8 cellular contexts compared by ENCODE assay signal in genomic region chr6:75602164-75602896, GRCh38. TPM values are rescaled to one million over a fixed set of nuclear protein-coding genes. Genes with fewer than 3 reads are reported as not detected.
A peak's percentile ranks its signal among the peaks of the same experiment; 100 is the strongest.
DNase-seq lines count a peak whose midpoint lies in the region; ATAC-seq, FAIRE-seq and TF ChIP-seq lines count a peak whose summit lies in the region.

No MANE protein-coding gene starts in this region.

- DNase-seq in A673 (ENCODE audit: low spot score) (peak; percentile 73), GM18507 (ENCODE audit: extremely low spot score, insufficient read length, low read depth) (no peak), NCI-H460 (ENCODE audit: extremely low read depth, low read depth) (peak; percentile 1), activated T-cell treated with anti-CD3 and anti-CD28 coated beads for 4 hours (peak; percentile 60)
- DNase-seq in stimulated activated naive CD8-positive, alpha-beta T cell treated with anti-CD3 and anti-CD28 coated beads, Interleukin-15, amount 100 ng/mL, for 72 hours = peak; percentile 72 to 73

- peak overlapping the region; percentile 100 for H3K27ac ChIP-seq in A673 (ENCODE audit: low read depth, low read length, poor library complexity, severe bottlenecking)

- H3K9me3 Mint-ChIP-seq in nephron = no peaks in the 10 kb centered on the region
- no peaks in the 10 kb centered on the region for H3K9me3 Mint-ChIP-seq in stimulated activated naive CD8-positive, alpha-beta T cell treated with anti-CD3 and anti-CD28 coated beads, Interleukin-15, amount 100 ng/mL, for 72 hours

- peak overlapping the region; percentile 90 for H3K4me3 ChIP-seq in A673 (ENCODE audit: low read depth, low read length, poor library complexity, severe bottlenecking)

- no peaks in the 10 kb centered on the region for H3K27me3 Mint-ChIP-seq in nephron (ENCODE audit: low read depth)
- no peaks in the 10 kb centered on the region for H3K27me3 Mint-ChIP-seq in stimulated activated naive CD8-positive, alpha-beta T cell treated with anti-CD3 and anti-CD28 coated beads, Interleukin-15, amount 100 ng/mL, for 72 hours

- H3K9me3 ChIP-seq in A673 (ENCODE audit: low read depth, low read length, poor library complexity, severe bottlenecking) = no peaks in the 10 kb centered on the region

- H3K27ac Mint-ChIP-seq in nephron = peak overlapping the region; percentile 99 to 100 (median 99)
- H3K27ac Mint-ChIP-seq in stimulated activated naive CD8-positive, alpha-beta T cell treated with anti-CD3 and anti-CD28 coated beads, Interleukin-15, amount 100 ng/mL, for 72 hours = peak overlapping the region; percentile 99

- H3K4me1 Mint-ChIP-seq in nephron = peaks cover 48% of the 10 kb centered on the region
- peaks cover 60% of the 10 kb centered on the region for H3K4me1 Mint-ChIP-seq in stimulated activated naive CD8-positive, alpha-beta T cell treated with anti-CD3 and anti-CD28 coated beads, Interleukin-15, amount 100 ng/mL, for 72 hours

- CTCF ChIA-PET in A673 (lab: Charles Lee) = interaction anchor here (0.6 kb wide), 1 partner anchor 1270 kb away, joined by 4 read pairs; no protein-coding TSS in a partner anchor

- POLR2A ChIA-PET in A673 (lab: Charles Lee; ENCODE audit: low non-redundant PET) = no interaction called here

- H3K27me3 ChIP-seq in A673 (replicated peaks; ENCODE audit: insufficient read depth, low read depth, low read length, poor library complexity) = no peaks in the 10 kb centered on the region

- peak; percentile 9 for FAIRE-seq in GM18507 (lab: Jason Lieb, UNC)

- BruUV-seq in A673 (replicated peaks; lab: Mats Ljungman, UMichigan) = no TSS peak

- intact Hi-C loops in A673 (cut with micrococcal nuclease; ENCODE audit: unreplicated experiment) = no loop called here

- no peaks in the 10 kb centered on the region for H3K36me3 ChIP-seq in A673 (ENCODE audit: insufficient read depth, low read length, poor library complexity, severe bottlenecking)

- H3K4me3 Mint-ChIP-seq in nephron = peak overlapping the region; percentile 96 to 100 (median 98)
- peak overlapping the region; percentile 97 to 98 for H3K4me3 Mint-ChIP-seq in stimulated activated naive CD8-positive, alpha-beta T cell treated with anti-CD3 and anti-CD28 coated beads, Interleukin-15, amount 100 ng/mL, for 72 hours

- H3K4me1 ChIP-seq in A673 (ENCODE audit: insufficient read depth, low read length, poor library complexity, severe bottlenecking) = peaks cover 11% of the 10 kb centered on the region

- TF ChIP-seq CTCF in A673 (conservative IDR thresholded peaks at IDR 0.05; ENCODE audit: low read depth, low read length) (no peak), nephron (IDR thresholded peaks at IDR 0.05; ENCODE audit: unreplicated experiment in 3 of 3) (no peak)

- H3K36me3 Mint-ChIP-seq in nephron (ENCODE audit: low read depth) = peaks cover 23% of the 10 kb centered on the region

- ATAC-seq in HG02981 (IDR thresholded peaks at IDR 0.05; ENCODE audit: unreplicated experiment) = peak; percentile 31
- ATAC-seq in esophagus mucosa = peak; percentile 75
- ATAC-seq in stimulated activated naive CD8-positive, alpha-beta T cell treated with anti-CD3 and anti-CD28 coated beads, Interleukin-15, amount 100 ng/mL, for 72 hours = peak; percentile 62

RNA-seq across cellular contexts. Expression of gene SENP6, which starts 0.7 kb away (rescaled TPM):
- total RNA-seq in A673 (2021) (92.7 and 103 TPM in 2 replicates), esophagus mucosa (47.0 TPM)
- 73.5 and 86.9 TPM in 2 replicates for total RNA-seq in NCI-H460 (2014; rRNA removed; shearing (Covaris generic))
- polyA plus RNA-seq in NCI-H460 (2014; cell fraction: nucleus; rRNA removed) = 42.6 and 67.0 TPM in 2 replicates
